In genomic region chr20:53503517-53503919, GRCh38 we compare ENCODE assay signal across 19 cellular contexts.
DNase-seq lines count a peak whose midpoint lies in the region; ATAC-seq, FAIRE-seq and TF ChIP-seq lines count a peak whose summit lies in the region.
"Had no signal": no experiment of that assay in that cellular context is flagged by ENCODE, and none has a peak within 500 bp of the region (broad histone marks: within the 10 kb centered on the region; RNA-seq: fewer than 3 reads in every experiment).

No MANE protein-coding gene starts in this region.

- H3K27me3 ChIP-seq in HepG2 (ENCODE audit: control insufficient read depth in 1 of 2, insufficient read depth in 2 of 2, low read length in 2 of 2) (no peaks in the 10 kb centered on the region), right lobe of liver (no peaks in the 10 kb centered on the region), K562 (ENCODE audit: control insufficient read depth in 2 of 2, insufficient read depth in 2 of 2, low read length in 2 of 2) (peaks cover 2% of the 10 kb centered on the region in 2 experiments; a peak in 1 of 5 replicates)
- H3K27me3 ChIP-seq: gastroesophageal sphincter, tibial nerve had no signal

- H3K27ac ChIP-seq in HepG2 (ENCODE audit: extremely low read length, insufficient read depth, low read length) (peak overlapping the region; percentile 68), right lobe of liver (no peak overlapping the region), K562 (ENCODE audit: extremely low read depth, low read depth, low read length) (peak overlapping the region; percentile 23; the same call in 1 of the 3 replicates), mesodermal cell (ENCODE audit: low read depth, low read length, severe bottlenecking) (no peak overlapping the region)
- H3K27ac ChIP-seq: epithelial cell of prostate, gastroesophageal sphincter, tibial nerve had no signal

- POLR2A ChIA-PET in HepG2 (lab: Yijun Ruan, JAX) (interaction anchor here (0.6 to 1.6 kb wide), 7 partner anchors 11 to 422 kb away, joined by 3 to 5 read pairs (median 4); no protein-coding TSS in a partner anchor), K562 (lab: Yijun Ruan, JAX) (interaction anchor here (0.6 to 1.7 kb wide), 2 partner anchors 11 to 58 kb away, joined by 3 to 4 read pairs; no protein-coding TSS in a partner anchor)

- TF ChIP-seq EP300 in HepG2 (IDR thresholded peaks at IDR 0.05; ENCODE audit: low read depth in 2 of 2, low read length in 2 of 2) (no peak), HepG2 (CRISPR knock-in tag; IDR thresholded peaks at IDR 0.05; ENCODE audit: borderline replicate concordance) (no peak), K562 (IDR thresholded peaks at IDR 0.05; ENCODE audit: low read length) (no peak)

- CTCF ChIA-PET in HepG2 (lab: Yijun Ruan, JAX; ENCODE audit: low intra/inter-chr PET ratio, low total read pairs) (no interaction called here), K562 (lab: Yijun Ruan, JAX; ENCODE audit: low intra/inter-chr PET ratio) (no interaction called here)

- H2AFZ ChIP-seq in HepG2 (ENCODE audit: low read length) = no peak overlapping the region
- H2AFZ ChIP-seq in K562 (ENCODE audit: low read depth, low read length) = peak overlapping the region; percentile 94

- ATAC-seq in HepG2 (peak; percentile 73), right lobe of liver (no peak), K562 (peak; percentile 47; the same call in 2 of the 3 replicates), HG03354 (IDR thresholded peaks at IDR 0.05; ENCODE audit: poor library complexity, severe bottlenecking, unreplicated experiment) (no peak)
- ATAC-seq: CD8-positive, alpha-beta T cell; gastroesophageal sphincter; naive thymus-derived CD8-positive, alpha-beta T cell had no signal

- DNase-seq in HepG2 (ENCODE audit: low spot score) (no peak), right lobe of liver (no peak), K562 (ENCODE audit: extremely low read depth in 1 of 4, low spot score in 3 of 4) (no peak), cerebellar nuclear complex (lab: John Stamatoyannopoulos, UW) (no peak), NCI-H146 treated with DMSO at 0.1 percent for 48 hours (lab: John Stamatoyannopoulos, UW; ENCODE audit: unreplicated experiment) (no peak)
- no peak for DNase-seq in activated effector memory CD4-positive, alpha-beta T cell treated with anti-CD3 and anti-CD28 coated beads, Interleukin-2, amount 50 U/mL, for 16 hours
- DNase-seq: activated CD4-positive, alpha-beta T cell treated with anti-CD3 and anti-CD28 coated beads, Interleukin-2, amount 50 U/mL, for 4 hours; activated T-cell treated with anti-CD3 and anti-CD28 coated beads for 4 hours; CD8-positive, alpha-beta T cell; naive thymus-derived CD8-positive, alpha-beta T cell; NCI-H2171; stimulated activated naive CD4-positive, alpha-beta T cell treated with Interleukin-2 at 50 U/mL for 16 hours had no signal

- peaks cover 14% of the 10 kb centered on the region; the same call in 1 of the 2 replicates for H3K4me1 ChIP-seq in HepG2 (ENCODE audit: insufficient read depth, low read length)
- H3K4me1 ChIP-seq in right lobe of liver = no peaks in the 10 kb centered on the region
- no peaks in the 10 kb centered on the region for H3K4me1 ChIP-seq in K562 (replicated peaks in 1 of 2; ENCODE audit: control insufficient read depth in 2 of 2, insufficient read depth in 2 of 2, low read length in 2 of 2)
- no peaks in the 10 kb centered on the region for H3K4me1 ChIP-seq in mesodermal cell (ENCODE audit: control insufficient read depth, insufficient read depth, low read length, poor library complexity, severe bottlenecking)
- H3K4me1 ChIP-seq: gastroesophageal sphincter, tibial nerve had no signal

- peak overlapping the region; percentile 75 for H3K9ac ChIP-seq in HepG2 (ENCODE audit: insufficient read depth, low read depth, low read length)
- H3K9ac ChIP-seq in K562 (ENCODE audit: insufficient read depth in 1 of 2, low read depth in 2 of 2, low read length in 2 of 2) = no peak overlapping the region; a peak in 1 of 4 replicates

- intact Hi-C loops in HepG2 (cut with micrococcal nuclease; ENCODE audit: unreplicated experiment) (no loop called here), right lobe of liver (cut with DNase I) (no loop called here), K562 (cut with micrococcal nuclease) (no loop called here)

- H3K4me2 ChIP-seq in HepG2 (ENCODE audit: low read depth, low read length) = peak overlapping the region; percentile 64
- peak overlapping the region; percentile 65 for H3K4me2 ChIP-seq in K562 (ENCODE audit: insufficient read depth, low read length)

- no peak for FAIRE-seq in HepG2 (lab: Jason Lieb, UNC)
- no peak for FAIRE-seq in K562 (lab: Jason Lieb, UNC)
- FAIRE-seq: islet of Langerhans had no signal

- peak overlapping the region; percentile 51 to 77 (median 71) for H3K4me3 ChIP-seq in HepG2 (replicated peaks in 1 of 3; ENCODE audit: insufficient read depth in 1 of 3, low read depth in 2 of 3, low read length in 3 of 3)
- no peak overlapping the region for H3K4me3 ChIP-seq in right lobe of liver
- H3K4me3 ChIP-seq in K562 = peak overlapping the region; percentile 11; the same call in 1 of the 2 replicates
- peak overlapping the region; percentile 5 for H3K4me3 ChIP-seq in mesodermal cell (ENCODE audit: extremely low read depth, insufficient read depth, low read length, poor library complexity, severe bottlenecking)
- H3K4me3 ChIP-seq: gastroesophageal sphincter, lung, tibial nerve had no signal

- peaks cover 12% of the 10 kb centered on the region for H3K79me2 ChIP-seq in HepG2 (ENCODE audit: insufficient read depth, low read length)
- H3K79me2 ChIP-seq in K562 (ENCODE audit: control insufficient read depth, insufficient read depth, low read length) = no peaks in the 10 kb centered on the region

- WGBS in HepG2 (ENCODE audit: low lambda C conversion rate) = 48% methylated on average over 7 of the region's 7 CpGs
- WGBS in right lobe of liver (ENCODE audit: insufficient coverage, low coverage, low lambda C conversion rate, missing lambda C conversion rate) = 88% methylated on average over 5 of the region's 7 CpGs
- 0% methylated on average over 1 of the region's 7 CpGs for WGBS in K562 (ENCODE audit: insufficient coverage, low coverage, missing lambda C conversion rate)
- 84 to 87% methylated on average over 4 to 6 of the region's 7 CpGs for WGBS in mesodermal cell (ENCODE audit: insufficient coverage in 2 of 2), 2 experiments

- H3K36me3 ChIP-seq in HepG2 (replicated peaks in 1 of 2; ENCODE audit: control insufficient read depth in 1 of 2, insufficient read depth in 2 of 2, low read length in 2 of 2) (no peaks in the 10 kb centered on the region; a peak in 1 of 5 replicates), right lobe of liver (no peaks in the 10 kb centered on the region), K562 (ENCODE audit: control insufficient read depth, insufficient read depth, low read length) (no peaks in the 10 kb centered on the region), mesodermal cell (ENCODE audit: control insufficient read depth, insufficient read depth, low read length) (no peaks in the 10 kb centered on the region)
- H3K36me3 ChIP-seq: gastroesophageal sphincter, tibial nerve had no signal

- H3K9me1 ChIP-seq in K562 (ENCODE audit: control insufficient read depth, insufficient read depth, low read length) = no peaks in the 10 kb centered on the region

- TF ChIP-seq POLR2A in HepG2 (IDR thresholded peaks at IDR 0.05; ENCODE audit: insufficient read depth in 1 of 2, low read depth in 2 of 2, low read length in 2 of 2) (no peak), right lobe of liver (IDR thresholded peaks at IDR 0.05) (no peak), K562 (conservative IDR thresholded peaks at IDR 0.05) (peak; percentile 50)

- H3K9me3 ChIP-seq in HepG2 (ENCODE audit: low read length) (no peaks in the 10 kb centered on the region), right lobe of liver (no peaks in the 10 kb centered on the region), K562 (replicated peaks; ENCODE audit: control insufficient read depth, insufficient read depth, low read depth, low read length) (no peaks in the 10 kb centered on the region; the same call in 1 of the 2 replicates), mesodermal cell (ENCODE audit: control insufficient read depth, low read length) (peaks cover 3% of the 10 kb centered on the region)
- H3K9me3 ChIP-seq: gastroesophageal sphincter had no signal

- no peaks in the 10 kb centered on the region for H4K20me1 ChIP-seq in HepG2 (ENCODE audit: insufficient read depth, low read length)
- no peaks in the 10 kb centered on the region for H4K20me1 ChIP-seq in K562 (replicated peaks; ENCODE audit: control insufficient read depth, insufficient read depth, low read length)

- BruUV-seq in HepG2 (replicated peaks; lab: Mats Ljungman, UMichigan) (no TSS peak), K562 (replicated peaks; lab: Mats Ljungman, UMichigan) (no TSS peak)

- TF ChIP-seq CTCF in HepG2 (CRISPR knock-in tag; IDR thresholded peaks at IDR 0.05) (no peak), right lobe of liver (IDR thresholded peaks at IDR 0.05) (no peak), K562 (IDR thresholded peaks at IDR 0.05 in 2 of 3, conservative IDR thresholded peaks at IDR 0.05 in 1 of 3; ENCODE audit: insufficient read depth in 2 of 3, low read depth in 1 of 3, low read length in 3 of 3) (no peak)

- no peak for TF ChIP-seq RAD21 in HepG2 (CRISPR knock-in tag; IDR thresholded peaks at IDR 0.05)
- no peak for TF ChIP-seq RAD21 in K562 (CRISPR knock-in tag; conservative IDR thresholded peaks at IDR 0.05 in 1 of 2, IDR thresholded peaks at IDR 0.05 in 1 of 2)

- in situ Hi-C loops in HepG2 (cut with HindIII; ENCODE audit: extremely low pct_ligation_motif_present, low pct_unique_long_range_greater_than_20kb) = no loop called here
- in situ Hi-C loops in K562 (cut with MboI) = no loop called here

TF ChIP-seq in HepG2, 621 proteins besides CTCF, POLR2A, EP300 and RAD21 (continues in another document):
- no peak for TF ChIP-seq ZNF775 (CRISPR knock-in tag; IDR thresholded peaks at IDR 0.05; ENCODE audit: borderline replicate concordance)

TF ChIP-seq in K562, 482 proteins besides CTCF, POLR2A, EP300 and RAD21 (continues in another document):
- no peak for TF ChIP-seq ZBTB5 (IDR thresholded peaks at IDR 0.05)
- peak; percentile 89 for TF ChIP-seq NFRKB (IDR thresholded peaks at IDR 0.05; ENCODE audit: low read depth)
- TF ChIP-seq TARDBP (IDR thresholded peaks at IDR 0.05) = no peak
- TF ChIP-seq U2AF2 (optimal IDR thresholded peaks at IDR 0.05; ENCODE audit: low read depth, low read length) = no peak

Comparison
In these comparisons a context has a peak if more than half of its experiments do, and no peak if none do; other contexts are left out.
1. ATAC-seq: peak in HepG2 (single experiment) and K562 (single experiment); none in right lobe of liver (0 of 4) and HG03354 (single experiment).
2. H3K27ac ChIP-seq: peak in HepG2 (single experiment) and K562 (single experiment); none in right lobe of liver (0 of 3) and mesodermal cell (single experiment).
3. H3K4me3 ChIP-seq: peak in HepG2 (3 of 3), K562 (single experiment) and mesodermal cell (single experiment); none in right lobe of liver (0 of 3).
4. Of the 241 proteins assayed by ChIP-seq in both HepG2 and K562: peak only in HepG2: FOXK2, PHB2 and ZNF263; only in K562: EHMT2, ELF4, HBP1, MTA1, POLR2A, SMARCE1 and 1 more; in both: NFRKB and ZNF512; in neither: 224; mixed calls (peak in some experiments, not most) for 5.